In the genomic region with DNA sequence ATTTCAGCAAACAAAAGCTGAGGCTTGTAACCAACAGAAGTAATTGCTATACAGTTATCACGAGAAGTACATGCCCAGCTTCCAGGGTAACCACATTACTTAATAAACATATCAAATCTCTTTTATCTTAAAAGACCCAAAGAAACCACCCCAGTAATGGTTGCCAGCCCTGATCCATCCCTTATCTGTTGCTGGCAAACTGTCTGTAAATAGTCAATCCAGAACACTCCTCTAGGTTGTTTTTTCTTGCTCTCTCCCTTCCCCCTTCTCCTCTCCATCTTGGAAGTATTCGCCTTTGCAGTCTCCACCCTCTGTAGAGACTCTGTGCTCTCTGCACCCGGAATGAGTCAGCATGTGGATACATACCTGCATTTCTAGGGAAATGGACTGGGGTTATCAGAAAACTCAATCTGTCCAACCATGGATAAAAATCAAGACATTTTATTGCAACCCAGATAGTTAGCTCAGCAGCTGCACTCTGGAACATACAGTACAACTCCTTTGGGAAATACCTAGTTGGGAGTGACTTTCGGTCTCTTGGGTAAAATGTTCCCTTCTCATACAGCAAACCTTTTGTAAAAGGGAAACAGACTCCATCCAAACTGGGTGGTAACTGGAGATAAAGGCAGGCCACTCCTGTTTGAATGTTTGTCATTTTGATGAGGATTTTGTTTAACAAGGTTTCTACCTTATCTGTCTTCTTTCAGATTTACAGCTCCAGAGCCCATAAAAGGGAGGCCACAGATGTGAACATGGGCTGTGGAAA, we compare ENCODE assay signal across 9 cellular contexts.
DNase-seq lines count a peak whose midpoint lies in the region; ATAC-seq, FAIRE-seq and TF ChIP-seq lines count a peak whose summit lies in the region.
"Had no signal": no experiment of that assay in that cellular context is flagged by ENCODE, and none has a peak within 500 bp of the region (broad histone marks: within the 10 kb centered on the region; RNA-seq: fewer than 3 reads in every experiment).

No MANE protein-coding gene starts in this region.

- H3K4me1 ChIP-seq in endothelial cell of umbilical vein (ENCODE audit: control insufficient read depth, extremely low read depth, insufficient read depth, low read length) (peaks cover 8% of the 10 kb centered on the region), mucosa of rectum (ENCODE audit: control insufficient read depth in 2 of 2, insufficient read depth in 2 of 2, low read length in 2 of 2) (peaks cover 23 to 55% of the 10 kb centered on the region in 2 donors)

- peak; percentile 44 for FAIRE-seq in endothelial cell of umbilical vein (lab: Jason Lieb, UNC)

- H3K27ac ChIP-seq in endothelial cell of umbilical vein (ENCODE audit: insufficient read depth, low read depth, low read length) = no peak overlapping the region
- H3K27ac ChIP-seq in mucosa of rectum (ENCODE audit: low read depth in 2 of 2, low read length in 2 of 2) = peak overlapping the region; percentile 79 to 89

- POLR2A ChIA-PET in endothelial cell of umbilical vein (lab: Charles Lee) = no interaction called here

- H3K36me3 ChIP-seq in endothelial cell of umbilical vein (ENCODE audit: control insufficient read depth in 2 of 2, extremely low read depth in 1 of 2, insufficient read depth in 2 of 2, low read length in 2 of 2) = no peaks in the 10 kb centered on the region
- no peaks in the 10 kb centered on the region for H3K36me3 ChIP-seq in mucosa of rectum (ENCODE audit: control insufficient read depth in 2 of 2, insufficient read depth in 2 of 2, low read length in 2 of 2)
- H3K36me3 ChIP-seq: ovary had no signal

- H3K9me1 ChIP-seq in endothelial cell of umbilical vein (replicated peaks; ENCODE audit: control insufficient read depth, extremely low read depth, insufficient read depth, low read length) = no peaks in the 10 kb centered on the region

- no peaks in the 10 kb centered on the region for H4K20me1 ChIP-seq in endothelial cell of umbilical vein (replicated peaks; ENCODE audit: control insufficient read depth, extremely low read depth, insufficient read depth, low read length)

- intact Hi-C loops in endothelial cell of umbilical vein (cut with micrococcal nuclease) = no loop called here

- no peak for TF ChIP-seq POLR2A in endothelial cell of umbilical vein (IDR thresholded peaks at IDR 0.05; ENCODE audit: low read depth, low read length)

- H3K4me3 ChIP-seq in endothelial cell of umbilical vein (replicated peaks in 1 of 3; ENCODE audit: insufficient read depth in 1 of 3, low read depth in 1 of 3, low read length in 3 of 3) (no peak overlapping the region), mucosa of rectum (ENCODE audit: low read length in 2 of 2) (peak overlapping the region in 1 of 2 donors; percentile 53)
- H3K4me3 ChIP-seq: ovary had no signal

- CTCF ChIA-PET in endothelial cell of umbilical vein (lab: Charles Lee) = interaction anchor here (1.0 kb wide), 1 partner anchor 56 kb away, joined by 4 read pairs; no protein-coding TSS in a partner anchor

- DNase-seq in DMS153 (lab: John Stamatoyannopoulos, UW) (peak; percentile 43), NCI-H2171 treated with DMSO at 0.1 percent for 48 hours (lab: John Stamatoyannopoulos, UW) (peak; percentile 39), endothelial cell of umbilical vein (ENCODE audit: low read depth, low spot score) (peak; percentile 25), NCI-H1417 treated with DMSO at 0.1 percent for 48 hours (lab: John Stamatoyannopoulos, UW) (no peak), HK-2 (ENCODE audit: unreplicated experiment) (no peak), SIG-M5 treated with dmso at 0.1 percent for 504 hours (lab: John Stamatoyannopoulos, UW; ENCODE audit: unreplicated experiment) (no peak)
- DNase-seq: ovary had no signal

- H3K4me2 ChIP-seq in endothelial cell of umbilical vein (ENCODE audit: insufficient read depth, low read length) = peak overlapping the region; percentile 37

- no TSS peak for BruUV-seq in endothelial cell of umbilical vein (replicated peaks; lab: Mats Ljungman, UMichigan)

- no peak for TF ChIP-seq CTCF in endothelial cell of umbilical vein (IDR thresholded peaks at IDR 0.05; ENCODE audit: extremely low read depth in 1 of 2, insufficient read depth in 1 of 2, low read depth in 1 of 2, low read length in 2 of 2)

- no peaks in the 10 kb centered on the region for H3K27me3 ChIP-seq in endothelial cell of umbilical vein (ENCODE audit: control insufficient read depth in 2 of 2, insufficient read depth in 2 of 2, low read length in 2 of 2)
- H3K27me3 ChIP-seq in mucosa of rectum (ENCODE audit: control insufficient read depth in 2 of 2, insufficient read depth in 2 of 2, low read length in 2 of 2) = no peaks in the 10 kb centered on the region
- H3K27me3 ChIP-seq: ovary had no signal

- dilution Hi-C loops in endothelial cell of umbilical vein (cut with MboI; ENCODE audit: extremely low pct_ligation_motif_present, low sequenced_read_pairs) = no loop called here

- H2AFZ ChIP-seq in endothelial cell of umbilical vein (ENCODE audit: low read depth, low read length) = peak overlapping the region; percentile 44

- H3K9me3 ChIP-seq in endothelial cell of umbilical vein (replicated peaks; ENCODE audit: control insufficient read depth, insufficient read depth, low read length) = no peaks in the 10 kb centered on the region
- no peaks in the 10 kb centered on the region for H3K9me3 ChIP-seq in mucosa of rectum (ENCODE audit: control insufficient read depth in 2 of 2, low read length in 2 of 2)
- H3K9me3 ChIP-seq: ovary had no signal

- H3K79me2 ChIP-seq in endothelial cell of umbilical vein (ENCODE audit: control insufficient read depth, insufficient read depth, low read length) = no peaks in the 10 kb centered on the region

- ATAC-seq in HG03175 (IDR thresholded peaks at IDR 0.05; ENCODE audit: unreplicated experiment) = no peak

- H3K9ac ChIP-seq in endothelial cell of umbilical vein (replicated peaks; ENCODE audit: extremely low read depth, insufficient read depth, low read length) = no peak overlapping the region
- peak overlapping the region in 1 of 2 donors; percentile 58 for H3K9ac ChIP-seq in mucosa of rectum (ENCODE audit: low read depth in 1 of 2, low read length in 2 of 2)

TF ChIP-seq in endothelial cell of umbilical vein, 7 proteins besides CTCF, POLR2A, EP300 and RAD21:
- peak; percentile 71 for TF ChIP-seq GATA2 (IDR thresholded peaks at IDR 0.05; ENCODE audit: insufficient read depth, insufficient read length, low read depth, low read length)
- TF ChIP-seq POLR2AphosphoS5 (IDR thresholded peaks at IDR 0.05; ENCODE audit: insufficient read depth, low read depth, low read length) = no peak
- TF ChIP-seq, protein P1, sequence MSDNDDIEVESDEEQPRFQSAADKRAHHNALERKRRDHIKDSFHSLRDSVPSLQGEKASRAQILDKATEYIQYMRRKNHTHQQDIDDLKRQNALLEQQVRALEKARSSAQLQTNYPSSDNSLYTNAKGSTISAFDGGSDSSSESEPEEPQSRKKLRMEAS (IDR thresholded peaks at IDR 0.05; ENCODE audit: insufficient read depth, insufficient read length) = no peak
- TF ChIP-seq JUN (IDR thresholded peaks at IDR 0.05; ENCODE audit: borderline replicate concordance, insufficient read depth, insufficient read length, low read depth) = no peak
- TF ChIP-seq MYC (IDR thresholded peaks at IDR 0.05; ENCODE audit: low read depth, low read length) = no peak
- TF ChIP-seq EZH2 (IDR thresholded peaks at IDR 0.05; ENCODE audit: borderline replicate concordance, low read depth, low read length, severe bottlenecking) = no peak
- TF ChIP-seq FOS (IDR thresholded peaks at IDR 0.05; ENCODE audit: borderline replicate concordance, insufficient read depth, low read length) = peak; percentile 4

Comparison
In these comparisons a context has a peak if more than half of its experiments do, and no peak if none do; other contexts are left out.
1. DNase-seq: peak in DMS153 (single experiment), NCI-H2171 treated with DMSO at 0.1 percent for 48 hours (single experiment) and endothelial cell of umbilical vein (single experiment); none in NCI-H1417 treated with DMSO at 0.1 percent for 48 hours (single experiment), HK-2 (single experiment) and SIG-M5 treated with dmso at 0.1 percent for 504 hours (single experiment).